ENCODE assay signal across 8 cellular contexts in the genomic region with DNA sequence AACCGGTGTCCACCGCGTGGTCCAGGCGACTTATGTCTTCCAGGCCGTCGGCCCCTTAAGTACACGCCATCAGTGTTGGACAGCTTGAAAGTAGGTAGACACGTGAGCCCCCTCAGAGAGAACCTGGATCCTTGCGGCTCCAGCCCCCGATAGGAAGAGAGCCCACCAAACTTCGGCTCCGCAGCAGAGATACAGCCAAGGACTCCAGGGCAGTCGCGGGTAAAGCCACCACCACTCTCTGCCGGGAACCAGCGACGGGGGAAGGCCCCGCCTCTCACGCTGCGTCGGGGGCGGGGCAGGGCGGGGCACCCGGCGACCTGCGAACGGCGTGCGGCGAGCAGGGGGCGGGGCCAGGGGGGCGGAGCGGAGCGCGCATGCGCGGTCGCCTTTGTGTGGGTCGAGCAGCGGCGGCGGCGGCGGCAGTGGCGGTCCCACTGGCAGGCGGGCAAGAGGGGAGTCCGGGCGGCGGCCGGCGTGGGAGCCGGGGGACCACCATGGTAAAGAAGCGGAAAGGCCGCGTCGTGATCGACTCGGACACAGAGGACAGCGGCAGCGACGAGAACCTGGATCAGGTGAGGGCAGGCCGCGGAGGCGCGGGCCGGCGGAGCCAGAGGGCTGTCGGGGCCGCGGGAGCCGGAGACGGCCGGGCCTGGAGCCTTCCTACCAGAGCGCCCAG. TPM values are rescaled to one million over a fixed set of nuclear protein-coding genes. Genes with fewer than 3 reads are reported as not detected.
A peak's percentile ranks its signal among the peaks of the same experiment; 100 is the strongest.
DNase-seq lines count a peak whose midpoint lies in the region; ATAC-seq and TF ChIP-seq lines count a peak whose summit lies in the region.

A gene (plus strand): TSS at position 354 of the 676 bp plus-strand sequence. CDS start 21 bp downstream, at position 375.

- ATAC-seq in GM19438 (IDR thresholded peaks at IDR 0.05; ENCODE audit: low read depth, unreplicated experiment) = peak; percentile 83
- peak; percentile 97 for ATAC-seq in lung (ENCODE audit: insufficient read depth, low FRiP score)

- H3K9me3 ChIP-seq in ectodermal cell (ENCODE audit: control insufficient read depth, low read length) = no peaks in the 10 kb centered on the region
- H3K9me3 ChIP-seq in lung (ENCODE audit: control insufficient read depth in 2 of 2, insufficient read depth in 1 of 2, low read length in 1 of 2) = no peaks in the 10 kb centered on the region

- TF ChIP-seq CTCF in lung (IDR thresholded peaks at IDR 0.05; ENCODE audit: control extremely low read depth, extremely low read depth) = no peak

- H3K27me3 ChIP-seq in ectodermal cell (ENCODE audit: control insufficient read depth, insufficient read depth, low read length, poor library complexity, severe bottlenecking) (no peaks in the 10 kb centered on the region), lung (ENCODE audit: control insufficient read depth, insufficient read depth) (no peaks in the 10 kb centered on the region)

- DNase-seq in CD1c-positive myeloid dendritic cell (ENCODE audit: extremely low spot score) (peak; percentile 97), HK-2 (ENCODE audit: unreplicated experiment) (peak; percentile 90), NK-92 (lab: John Stamatoyannopoulos, UW; ENCODE audit: unreplicated experiment) (peak; percentile 70), lung (ENCODE audit: low spot score) (peak; percentile 92)
- DNase-seq in activated CD8-positive, alpha-beta memory T cell treated with anti-CD3 and anti-CD28 coated beads for 1 hour (ENCODE audit: extremely low read depth in 1 of 2, low read depth in 1 of 2) = peak; percentile 89 to 99
- DNase-seq in stimulated activated CD4-positive, alpha-beta T cell treated with anti-CD3 and anti-CD28 coated beads, TNF-alpha, amount 100 ng/mL, for 24 hours (ENCODE audit: low read depth in 3 of 3) = peak; percentile 93 to 97 (median 97)

- no peaks in the 10 kb centered on the region for H3K4me1 ChIP-seq in ectodermal cell (ENCODE audit: control insufficient read depth, insufficient read depth, low read length)
- peaks cover 3 to 10% of the 10 kb centered on the region in 2 donors for H3K4me1 ChIP-seq in lung (ENCODE audit: control insufficient read depth in 2 of 2, insufficient read depth in 2 of 2, low read length in 2 of 2)

- 0 to 1% methylated on average over 74 of the region's 74 CpGs for WGBS in ectodermal cell, 2 experiments
- WGBS in lung, 2 donors = 0% methylated on average over 55 to 74 of the region's 74 CpGs

- peak within 1 kb of the TSS; percentile 98 for H3K4me3 ChIP-seq in ectodermal cell (ENCODE audit: insufficient read depth, low read depth, low read length)
- H3K4me3 ChIP-seq in lung = peak within 1 kb of the TSS; percentile 99

- no peaks in the 10 kb centered on the region for H3K36me3 ChIP-seq in ectodermal cell (ENCODE audit: control insufficient read depth, insufficient read depth, low read length)
- no peaks in the 10 kb centered on the region for H3K36me3 ChIP-seq in lung (ENCODE audit: control insufficient read depth in 2 of 2, insufficient read depth in 2 of 2, low read length in 2 of 2)

- H3K27ac ChIP-seq in ectodermal cell (ENCODE audit: insufficient read depth, low read depth, low read length, poor library complexity, severe bottlenecking) (peak within 1 kb of the TSS; percentile 60), lung (ENCODE audit: low read depth in 1 of 2, low read length in 1 of 2) (peak within 1 kb of the TSS; percentile 78 to 92)

RNA-seq across cellular contexts. Expression of the gene that starts here (rescaled TPM):
- 83.9 TPM for polyA plus RNA-seq in ectodermal cell (2013, experiment 1 of 4)
- 83.5 TPM for polyA plus RNA-seq in ectodermal cell (2013, experiment 2 of 4)
- 62.0 TPM for polyA plus RNA-seq in ectodermal cell (2013, experiment 3 of 4)
- polyA plus RNA-seq in ectodermal cell (2013, experiment 4 of 4) = 66.7 TPM
- 10 to 100 TPM; 22.5 to 38.6 TPM for total RNA-seq in lung
- 10 to 100 TPM; 14.4 to 16.3 TPM for polyA plus RNA-seq in lung

Comparison
In these comparisons a context has a peak if more than half of its experiments do, and no peak if none do; other contexts are left out.
1. Peak in every context shown above with its lines: DNase-seq, ATAC-seq, H3K4me3 ChIP-seq and H3K27ac ChIP-seq.